12 cellular contexts compared by ENCODE assay signal in genomic region chr7:44184221-44184873, GRCh38. TPM values are rescaled to one million over a fixed set of nuclear protein-coding genes. Genes with fewer than 3 reads are reported as not detected.
A peak's percentile ranks its signal among the peaks of the same experiment; 100 is the strongest.
DNase-seq lines count a peak whose midpoint lies in the region; ATAC-seq and TF ChIP-seq lines count a peak whose summit lies in the region.
"Had no signal": no experiment of that assay in that cellular context is flagged by ENCODE, and none has a peak within 500 bp of the region (broad histone marks: within the 10 kb centered on the region; RNA-seq: fewer than 3 reads in every experiment).

No MANE protein-coding gene starts in this region.

- ATAC-seq in HG02759 (IDR thresholded peaks at IDR 0.05; ENCODE audit: unreplicated experiment) (no peak), HG03565 (IDR thresholded peaks at IDR 0.05; ENCODE audit: unreplicated experiment) (no peak)

- peaks cover 2% of the 10 kb centered on the region for H3K27me3 Mint-ChIP-seq in activated T-cell treated with anti-CD3 and anti-CD28 coated beads, Interleukin-2, amount 50 U/mL, for 24 hours

- no peak overlapping the region for H3K27ac Mint-ChIP-seq in activated T-cell treated with anti-CD3 and anti-CD28 coated beads, Interleukin-2, amount 50 U/mL, for 24 hours
- H3K27ac Mint-ChIP-seq: stimulated activated memory B cell treated with anti-CD40 and anti-IgM and Interleukin-4, amounts not matched to agents 10 μg/mL and 1 μg/mL and 100 μg/mL, for 72 hours had no signal

- no peaks in the 10 kb centered on the region for H3K4me1 Mint-ChIP-seq in activated T-cell treated with anti-CD3 and anti-CD28 coated beads, Interleukin-2, amount 50 U/mL, for 24 hours (ENCODE audit: low read depth)

- H3K4me3 ChIP-seq in AG10803 (ENCODE audit: low read length) (no peak overlapping the region), brain microvascular endothelial cell (ENCODE audit: low read depth, low read length) (no peak overlapping the region)
- H3K4me3 ChIP-seq: ovary had no signal

- in situ Hi-C loops in brain microvascular endothelial cell (cut with HindIII; ENCODE audit: low pct_ligation_motif_present, low sequenced_read_pairs) = no loop called here

- peak; percentile 94 for TF ChIP-seq EP300 in Ishikawa (IDR thresholded peaks at IDR 0.05; ENCODE audit: borderline replicate concordance)

- no peak overlapping the region for H3K4me3 Mint-ChIP-seq in activated T-cell treated with anti-CD3 and anti-CD28 coated beads, Interleukin-2, amount 50 U/mL, for 24 hours
- H3K4me3 Mint-ChIP-seq: stimulated activated memory B cell treated with anti-CD40 and anti-IgM and Interleukin-4, amounts not matched to agents 10 μg/mL and 1 μg/mL and 100 μg/mL, for 72 hours had no signal

- peak; percentile 30; the same call in 1 of the 2 replicates for TF ChIP-seq RAD21 in Ishikawa (IDR thresholded peaks at IDR 0.05; ENCODE audit: low read depth)

- H3K27ac ChIP-seq in brain microvascular endothelial cell = no peak overlapping the region
- H3K27ac ChIP-seq: ovary had no signal

- DNase-seq in AG10803 (ENCODE audit: low read depth) (peak; percentile 70), brain microvascular endothelial cell (peak; percentile 85), lung microvascular endothelial cell (ENCODE audit: low read depth in 2 of 2) (peak; percentile 27 to 59), NCI-H1105 treated with DMSO at 0.1 percent for 48 hours (lab: John Stamatoyannopoulos, UW) (no peak)
- DNase-seq in activated T-cell treated with anti-CD3 and anti-CD28 coated beads, Interleukin-2, amount 50 U/mL, for 24 hours = no peak
- DNase-seq: DND-41, foreskin melanocyte, ovary had no signal

- H3K27me3 ChIP-seq in brain microvascular endothelial cell (replicated peaks) = no peaks in the 10 kb centered on the region
- H3K27me3 ChIP-seq: ovary had no signal

- TF ChIP-seq CTCF in AG10803 (conservative IDR thresholded peaks at IDR 0.05; ENCODE audit: low read length) = no peak
- TF ChIP-seq CTCF in brain microvascular endothelial cell (IDR thresholded peaks at IDR 0.05; ENCODE audit: low read depth, low read length, missing control alignments) = no peak

- no peaks in the 10 kb centered on the region for H3K36me3 Mint-ChIP-seq in activated T-cell treated with anti-CD3 and anti-CD28 coated beads, Interleukin-2, amount 50 U/mL, for 24 hours (ENCODE audit: low read depth)
- H3K36me3 Mint-ChIP-seq: stimulated activated memory B cell treated with anti-CD40 and anti-IgM and Interleukin-4, amounts not matched to agents 10 μg/mL and 1 μg/mL and 100 μg/mL, for 72 hours had no signal

- H3K9me3 Mint-ChIP-seq in activated T-cell treated with anti-CD3 and anti-CD28 coated beads, Interleukin-2, amount 50 U/mL, for 24 hours = no peaks in the 10 kb centered on the region
- H3K9me3 Mint-ChIP-seq: stimulated activated memory B cell treated with anti-CD40 and anti-IgM and Interleukin-4, amounts not matched to agents 10 μg/mL and 1 μg/mL and 100 μg/mL, for 72 hours had no signal

- H3K36me3 ChIP-seq in brain microvascular endothelial cell (replicated peaks) = no peaks in the 10 kb centered on the region
- H3K36me3 ChIP-seq: ovary had no signal

TF ChIP-seq in Ishikawa, 13 proteins besides CTCF, POLR2A, EP300 and RAD21:
- TF ChIP-seq TAF1 (IDR thresholded peaks at IDR 0.05; ENCODE audit: low read depth) (no peak), CEBPB (IDR thresholded peaks at IDR 0.05) (no peak; the same call in 1 of the 2 replicates), TEAD4 (IDR thresholded peaks at IDR 0.05) (peak; percentile 70), TCF12 (IDR thresholded peaks at IDR 0.05; ENCODE audit: low read depth) (peak; percentile 99), USF1 (IDR thresholded peaks at IDR 0.05) (peak; percentile 19; the same call in 1 of the 2 replicates), REST (IDR thresholded peaks at IDR 0.05; ENCODE audit: low read depth) (peak; percentile 60), YY1 (IDR thresholded peaks at IDR 0.05; ENCODE audit: low read depth) (no peak), CREB1 (IDR thresholded peaks at IDR 0.05; ENCODE audit: low read depth) (no peak), ZBTB7A (IDR thresholded peaks at IDR 0.05; ENCODE audit: low read depth) (0 out of 2 replicates have a peak, but pooled peaks have one; percentile 66), EGR1 (IDR thresholded peaks at IDR 0.05) (no peak), MAX (IDR thresholded peaks at IDR 0.05) (peak; percentile 75; the same call in 1 of the 2 replicates), FOXM1 (IDR thresholded peaks at IDR 0.05; ENCODE audit: borderline replicate concordance, low read depth) (peak; percentile 72), NFIC (IDR thresholded peaks at IDR 0.05) (peak; percentile 87)
TF ChIP-seq in Ishikawa: peak in this region for 8.

RNA-seq across cellular contexts. Expression of gene GCK, which starts 4.9 kb away (rescaled TPM):
- total RNA-seq in lung microvascular endothelial cell = 0.20 and 0.22 TPM in 2 replicates

RNA-seq across cellular contexts. Expression of gene YKT6, which starts 16.4 kb away (rescaled TPM):
- total RNA-seq in lung microvascular endothelial cell = 75.0 and 78.9 TPM in 2 replicates

RNA-seq across cellular contexts. Expression of gene MYL7, which starts 43.2 kb away (rescaled TPM):
- total RNA-seq in lung microvascular endothelial cell = not detected in 2 replicates

Comparison
In these comparisons a context has a peak if more than half of its experiments do, and no peak if none do; other contexts are left out.
1. DNase-seq: peak in AG10803 (single experiment), brain microvascular endothelial cell (single experiment) and lung microvascular endothelial cell (2 of 2); none in NCI-H1105 treated with DMSO at 0.1 percent for 48 hours (single experiment) and activated T-cell treated with anti-CD3 and anti-CD28 coated beads, Interleukin-2, amount 50 U/mL, for 24 hours (single experiment).